1 cellular context compared by ENCODE assay signal in genomic region chr1:151729157-151729965, GRCh38.
TF ChIP-seq lines count a peak whose summit lies in the region.

No MANE protein-coding gene starts in this region.

TF ChIP-seq in GM23338, 12 proteins besides CTCF, POLR2A, EP300 and RAD21 (continued from another document):
- TF ChIP-seq, protein P1, sequence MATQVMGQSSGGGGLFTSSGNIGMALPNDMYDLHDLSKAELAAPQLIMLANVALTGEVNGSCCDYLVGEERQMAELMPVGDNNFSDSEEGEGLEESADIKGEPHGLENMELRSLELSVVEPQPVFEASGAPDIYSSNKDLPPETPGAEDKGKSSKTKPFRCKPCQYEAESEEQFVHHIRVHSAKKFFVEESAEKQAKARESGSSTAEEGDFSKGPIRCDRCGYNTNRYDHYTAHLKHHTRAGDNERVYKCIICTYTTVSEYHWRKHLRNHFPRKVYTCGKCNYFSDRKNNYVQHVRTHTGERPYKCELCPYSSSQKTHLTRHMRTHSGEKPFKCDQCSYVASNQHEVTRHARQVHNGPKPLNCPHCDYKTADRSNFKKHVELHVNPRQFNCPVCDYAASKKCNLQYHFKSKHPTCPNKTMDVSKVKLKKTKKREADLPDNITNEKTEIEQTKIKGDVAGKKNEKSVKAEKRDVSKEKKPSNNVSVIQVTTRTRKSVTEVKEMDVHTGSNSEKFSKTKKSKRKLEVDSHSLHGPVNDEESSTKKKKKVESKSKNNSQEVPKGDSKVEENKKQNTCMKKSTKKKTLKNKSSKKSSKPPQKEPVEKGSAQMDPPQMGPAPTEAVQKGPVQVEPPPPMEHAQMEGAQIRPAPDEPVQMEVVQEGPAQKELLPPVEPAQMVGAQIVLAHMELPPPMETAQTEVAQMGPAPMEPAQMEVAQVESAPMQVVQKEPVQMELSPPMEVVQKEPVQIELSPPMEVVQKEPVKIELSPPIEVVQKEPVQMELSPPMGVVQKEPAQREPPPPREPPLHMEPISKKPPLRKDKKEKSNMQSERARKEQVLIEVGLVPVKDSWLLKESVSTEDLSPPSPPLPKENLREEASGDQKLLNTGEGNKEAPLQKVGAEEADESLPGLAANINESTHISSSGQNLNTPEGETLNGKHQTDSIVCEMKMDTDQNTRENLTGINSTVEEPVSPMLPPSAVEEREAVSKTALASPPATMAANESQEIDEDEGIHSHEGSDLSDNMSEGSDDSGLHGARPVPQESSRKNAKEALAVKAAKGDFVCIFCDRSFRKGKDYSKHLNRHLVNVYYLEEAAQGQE (IDR thresholded peaks at IDR 0.05; ENCODE audit: unreplicated experiment) = no peak
- TF ChIP-seq EZH2phosphoT487 (IDR thresholded peaks at IDR 0.05; ENCODE audit: unreplicated experiment) = no peak
- no peak for TF ChIP-seq POLR2AphosphoS5 (IDR thresholded peaks at IDR 0.05; ENCODE audit: low read depth)
- no peak for TF ChIP-seq JUNB (IDR thresholded peaks at IDR 0.05; ENCODE audit: unreplicated experiment)
- TF ChIP-seq ZNF331 (CRISPR knock-in tag; IDR thresholded peaks at IDR 0.05; ENCODE audit: low read depth) = no peak
- TF ChIP-seq STAT1 (IDR thresholded peaks at IDR 0.05; ENCODE audit: unreplicated experiment) = no peak
- TF ChIP-seq ETS1 (IDR thresholded peaks at IDR 0.05) = no peak
- TF ChIP-seq ZNF462 (CRISPR knock-in tag; IDR thresholded peaks at IDR 0.05) = no peak
- TF ChIP-seq ZNF114 (CRISPR knock-in tag; IDR thresholded peaks at IDR 0.05) = no peak
- TF ChIP-seq EZH2 (IDR thresholded peaks at IDR 0.05; ENCODE audit: low read depth, unreplicated experiment) = no peak
- no peak for TF ChIP-seq CREB1 (CRISPR knock-in tag; IDR thresholded peaks at IDR 0.05; ENCODE audit: low read depth)
